Comparison of ENCODE assay signal across 21 cellular contexts in the genomic region with DNA sequence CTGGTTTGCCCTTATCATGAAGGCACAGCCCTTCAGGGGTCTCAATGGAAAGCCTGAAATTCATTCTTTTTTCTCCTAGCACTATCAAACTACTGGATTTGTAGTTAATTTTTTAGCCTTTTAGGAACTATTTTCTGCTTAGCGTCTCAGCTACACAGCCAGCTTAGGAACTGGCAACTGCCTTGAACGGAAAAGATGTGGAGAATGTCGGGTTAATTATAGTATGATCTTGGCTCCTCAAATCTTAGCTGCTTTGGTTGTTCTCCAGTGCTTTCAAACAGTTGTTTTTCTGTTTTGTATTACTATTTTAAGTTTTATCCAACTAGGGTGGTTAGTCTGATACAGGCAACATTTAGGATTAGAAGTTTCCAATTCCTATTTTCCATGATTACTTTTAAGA.
"Had no signal": no experiment of that assay in that cellular context is flagged by ENCODE, and none has a peak within 500 bp of the region (broad histone marks: within the 10 kb centered on the region; RNA-seq: fewer than 3 reads in every experiment).

No MANE protein-coding gene starts in this region.

- H3K4me3 Mint-ChIP-seq: activated CD4-positive, alpha-beta memory T cell treated with anti-CD3 and anti-CD28 coated beads for 36 hours; brain; effector memory CD8-positive, alpha-beta T cell; natural killer cell; stimulated activated effector memory CD8-positive, alpha-beta T cell treated with anti-CD3 and anti-CD28 coated beads, Interleukin-12 subunit alpha, Interleukin-12 subunit beta, amount 100 ng/mL, for 72 hours; stimulated activated naive CD8-positive, alpha-beta T cell treated with anti-CD3 and anti-CD28 coated beads, Interleukin-15, amount 100 ng/mL, for 72 hours had no signal

- H3K9me3 ChIP-seq: esophagus muscularis mucosa, gastrocnemius medialis, tibial nerve, vagina had no signal

- H3K9me3 Mint-ChIP-seq: activated CD4-positive, alpha-beta memory T cell treated with anti-CD3 and anti-CD28 coated beads for 36 hours; brain; effector memory CD8-positive, alpha-beta T cell; natural killer cell; stimulated activated effector memory CD8-positive, alpha-beta T cell treated with anti-CD3 and anti-CD28 coated beads, Interleukin-12 subunit alpha, Interleukin-12 subunit beta, amount 100 ng/mL, for 72 hours; stimulated activated naive CD8-positive, alpha-beta T cell treated with anti-CD3 and anti-CD28 coated beads, Interleukin-15, amount 100 ng/mL, for 72 hours had no signal

- H3K27me3 Mint-ChIP-seq: activated CD4-positive, alpha-beta memory T cell treated with anti-CD3 and anti-CD28 coated beads for 36 hours; brain; effector memory CD8-positive, alpha-beta T cell; progenitor cell of endocrine pancreas; stimulated activated naive CD8-positive, alpha-beta T cell treated with anti-CD3 and anti-CD28 coated beads, Interleukin-15, amount 100 ng/mL, for 72 hours had no signal

- ATAC-seq: effector memory CD8-positive, alpha-beta T cell; gastrocnemius medialis; natural killer cell; stimulated activated effector memory CD8-positive, alpha-beta T cell treated with anti-CD3 and anti-CD28 coated beads, Interleukin-12 subunit alpha, Interleukin-12 subunit beta, amount 100 ng/mL, for 72 hours; stimulated activated naive CD8-positive, alpha-beta T cell treated with anti-CD3 and anti-CD28 coated beads, Interleukin-15, amount 100 ng/mL, for 72 hours had no signal

- H3K27ac ChIP-seq: esophagus muscularis mucosa, gastrocnemius medialis, skin epidermis, tibial nerve, vagina had no signal

- H3K27me3 ChIP-seq: esophagus muscularis mucosa, gastrocnemius medialis, tibial nerve, vagina had no signal

- H3K4me1 Mint-ChIP-seq: brain; stimulated activated effector memory CD8-positive, alpha-beta T cell treated with anti-CD3 and anti-CD28 coated beads, Interleukin-12 subunit alpha, Interleukin-12 subunit beta, amount 100 ng/mL, for 72 hours had no signal

- H3K27ac Mint-ChIP-seq: activated CD4-positive, alpha-beta memory T cell treated with anti-CD3 and anti-CD28 coated beads for 36 hours; progenitor cell of endocrine pancreas; stimulated activated effector memory CD8-positive, alpha-beta T cell treated with anti-CD3 and anti-CD28 coated beads, Interleukin-12 subunit alpha, Interleukin-12 subunit beta, amount 100 ng/mL, for 72 hours had no signal

- H3K4me3 ChIP-seq: esophagus muscularis mucosa, gastrocnemius medialis, lung, skin epidermis, tibial nerve, vagina had no signal

- DNase-seq: activated CD4-positive, alpha-beta memory T cell treated with anti-CD3 and anti-CD28 coated beads for 36 hours; activated CD4-positive, alpha-beta T cell treated with anti-CD3 and anti-CD28 coated beads for 48 hours; activated CD4-positive, CD25-positive, alpha-beta regulatory T cell; activated effector memory CD4-positive, alpha-beta T cell treated with anti-CD3 and anti-CD28 coated beads, Interleukin-2, amount 50 U/mL, for 16 hours; activated naive CD4-positive, alpha-beta T cell treated with anti-CD3 and anti-CD28 coated beads, Interleukin-2, amount 50 U/mL, for 16 hours; anterior cingulate cortex; central memory CD4-positive, alpha-beta T cell; effector memory CD8-positive, alpha-beta T cell; gastrocnemius medialis; natural killer cell; stimulated activated CD4-positive, alpha-beta T cell treated with anti-CD3 and anti-CD28 coated beads, Interleukin-2, amount 100 ng/mL, for 24 hours; stimulated activated naive CD8-positive, alpha-beta T cell treated with anti-CD3 and anti-CD28 coated beads, Interleukin-15, amount 100 ng/mL, for 72 hours; T1000 had no signal

- H3K4me1 ChIP-seq: esophagus muscularis mucosa, tibial nerve, vagina had no signal
